Comparison of ENCODE assay signal across 8 cellular contexts in genomic region chr10:114403545-114404161, GRCh38. TPM values are rescaled to one million over a fixed set of nuclear protein-coding genes. Genes with fewer than 3 reads are reported as not detected.
DNase-seq lines count a peak whose midpoint lies in the region; ATAC-seq, FAIRE-seq and TF ChIP-seq lines count a peak whose summit lies in the region.

No MANE protein-coding gene starts in this region.

- TF ChIP-seq RAD21 in HCT116 (IDR thresholded peaks at IDR 0.05; ENCODE audit: low read depth), result no peak

- no peak overlapping the region for H2AFZ ChIP-seq in HCT116 (ENCODE audit: low read depth, low read length, poor library complexity, severe bottlenecking)
- peak overlapping the region; percentile 32 for H2AFZ ChIP-seq in keratinocyte (ENCODE audit: control insufficient read depth, low read length)

- no peak for TF ChIP-seq POLR2A in HCT116 (IDR thresholded peaks at IDR 0.05; ENCODE audit: borderline replicate concordance, extremely low read depth, insufficient read depth, insufficient read length)

- H3K9me1 ChIP-seq in keratinocyte (ENCODE audit: control insufficient read depth, extremely low read depth, insufficient read depth, low read length), result no peaks in the 10 kb centered on the region

- H3K4me2 ChIP-seq in HCT116 (ENCODE audit: low read length) (peak overlapping the region; percentile 66), keratinocyte (ENCODE audit: control insufficient read depth, extremely low read depth, insufficient read depth, low read depth, low read length) (peak overlapping the region; percentile 98)

- no peaks in the 10 kb centered on the region for H3K9me3 ChIP-seq in HCT116 (ENCODE audit: control insufficient read depth in 1 of 2, insufficient read depth in 1 of 2, low read depth in 1 of 2, low read length in 2 of 2)
- no peaks in the 10 kb centered on the region for H3K9me3 ChIP-seq in keratinocyte (ENCODE audit: control insufficient read depth, low read depth, low read length)
- H3K9me3 ChIP-seq in stomach smooth muscle (ENCODE audit: control insufficient read depth in 2 of 2, low read length in 2 of 2), result no peaks in the 10 kb centered on the region

- H4K20me1 ChIP-seq in HCT116 (ENCODE audit: insufficient read depth), result no peaks in the 10 kb centered on the region; the same call in 1 of the 2 replicates
- H4K20me1 ChIP-seq in keratinocyte (ENCODE audit: control insufficient read depth, extremely low read depth, insufficient read depth, low read length), result no peaks in the 10 kb centered on the region

- H3K9me2 ChIP-seq in HCT116 (ENCODE audit: insufficient read depth), result no peaks in the 10 kb centered on the region

- no peaks in the 10 kb centered on the region for H3K36me3 ChIP-seq in HCT116 (ENCODE audit: control insufficient read depth in 1 of 2, insufficient read depth in 2 of 2, low read length in 2 of 2)
- peaks cover 4 to 5% of the 10 kb centered on the region in 2 experiments for H3K36me3 ChIP-seq in keratinocyte (ENCODE audit: control insufficient read depth in 2 of 2, extremely low read depth in 1 of 2, insufficient read depth in 2 of 2, low read length in 2 of 2)
- H3K36me3 ChIP-seq in stomach smooth muscle (ENCODE audit: control insufficient read depth in 2 of 2, insufficient read depth in 2 of 2, low read length in 2 of 2), result no peaks in the 10 kb centered on the region

- H3K79me2 ChIP-seq in HCT116 (ENCODE audit: insufficient read depth, low read length) (no peaks in the 10 kb centered on the region), keratinocyte (ENCODE audit: control insufficient read depth, insufficient read depth, low read length) (peaks cover 54% of the 10 kb centered on the region)

- TF ChIP-seq CTCF in HCT116 (IDR thresholded peaks at IDR 0.05 in 2 of 3, conservative IDR thresholded peaks at IDR 0.05 in 1 of 3; ENCODE audit: borderline replicate concordance in 1 of 3, insufficient read depth in 1 of 3, low read depth in 2 of 3, low read length in 2 of 3) (no peak), astrocyte of the spinal cord (IDR thresholded peaks at IDR 0.05; ENCODE audit: low read depth, low read length) (peak; percentile 26), keratinocyte (optimal IDR thresholded peaks at IDR 0.05 in 1 of 3, IDR thresholded peaks at IDR 0.05 in 1 of 3, conservative IDR thresholded peaks at IDR 0.05 in 1 of 3; ENCODE audit: extremely low read depth in 1 of 3, insufficient read depth in 2 of 3, low read length in 3 of 3) (peak; percentile 27 to 48 (median 38))

- peaks cover 64% of the 10 kb centered on the region for H3K27me3 ChIP-seq in HCT116 (ENCODE audit: insufficient read depth, low read length)
- no peaks in the 10 kb centered on the region for H3K27me3 ChIP-seq in keratinocyte (ENCODE audit: control insufficient read depth, extremely low read depth, insufficient read depth, low read length)
- H3K27me3 ChIP-seq in stomach smooth muscle (ENCODE audit: control insufficient read depth in 1 of 2, insufficient read depth in 2 of 2, low read length in 2 of 2), result no peaks in the 10 kb centered on the region

- no peak for FAIRE-seq in keratinocyte (lab: Jason Lieb, UNC)
- FAIRE-seq in frontal cortex (lab: Jason Lieb, UNC), result no peak

- peaks cover 0 to 8% of the 10 kb centered on the region in 2 experiments; a peak in 1 of 4 replicates for H3K4me1 ChIP-seq in HCT116 (ENCODE audit: control insufficient read depth in 1 of 2, insufficient read depth in 2 of 2, low read length in 2 of 2)
- peaks cover 43% of the 10 kb centered on the region for H3K4me1 ChIP-seq in keratinocyte (ENCODE audit: control insufficient read depth, extremely low read depth, insufficient read depth, low read length)
- H3K4me1 ChIP-seq in stomach smooth muscle (ENCODE audit: control insufficient read depth, insufficient read depth, low read length), result peaks cover 58% of the 10 kb centered on the region

- RAD21 ChIA-PET in HCT116 (lab: Charles Lee; ENCODE audit: low non-redundant PET in 1 of 2, low total read pairs in 2 of 2, uncharacterized antibody in 2 of 2, unreplicated experiment in 2 of 2), result interaction anchor here in 1 of 2 experiments (1.2 kb wide), 1 partner anchor 100 kb away, joined by 4 read pairs; no protein-coding TSS in a partner anchor

- intact Hi-C loops in HCT116 (cut with micrococcal nuclease), result no loop called here

- DNase-seq in HCT116 (ENCODE audit: low read depth, low spot score), result no peak
- no peak for DNase-seq in astrocyte of the spinal cord (ENCODE audit: low read depth, low spot score)
- no peak for DNase-seq in keratinocyte (ENCODE audit: low read depth, low spot score)
- no peak for DNase-seq in RKO (ENCODE audit: low spot score)
- no peak for DNase-seq in frontal cortex (ENCODE audit: low spot score in 2 of 2)

- in situ Hi-C loops in astrocyte of the spinal cord (cut with HindIII; ENCODE audit: low sequenced_read_pairs), result no loop called here

- dilution Hi-C loops in keratinocyte (cut with MboI; ENCODE audit: extremely low pct_ligation_motif_present, low sequenced_read_pairs), result no loop called here

- ATAC-seq in HCT116 (no peak), GM18861 (IDR thresholded peaks at IDR 0.05; ENCODE audit: unreplicated experiment) (no peak), GM18907 (IDR thresholded peaks at IDR 0.05; ENCODE audit: unreplicated experiment) (no peak)

- no TSS peak for BruUV-seq in HCT116 (replicated peaks; lab: Mats Ljungman, UMichigan)

- H3K9ac ChIP-seq in HCT116 (ENCODE audit: low read length) (no peak overlapping the region), keratinocyte (ENCODE audit: control insufficient read depth, extremely low read depth, insufficient read depth, low read length) (peak overlapping the region; percentile 83), stomach smooth muscle (ENCODE audit: low read length in 2 of 2) (peak overlapping the region; percentile 68 to 76)

- POLR2A ChIA-PET in HCT116 (lab: Charles Lee), result no interaction called here

- CTCF ChIA-PET in HCT116 (lab: Charles Lee), result no interaction called here

- H3K27ac ChIP-seq in HCT116 (ENCODE audit: low read depth, low read length) (no peak overlapping the region), keratinocyte (ENCODE audit: control insufficient read depth, insufficient read depth, low read length) (peak overlapping the region; percentile 83), stomach smooth muscle (ENCODE audit: low read length) (peak overlapping the region; percentile 69)

- H3K4me3 ChIP-seq in HCT116 (replicated peaks in 1 of 2; ENCODE audit: low read depth in 1 of 2, low read length in 2 of 2), result peak overlapping the region; percentile 24 to 26; a peak in 2 of 4 replicates
- H3K4me3 ChIP-seq in astrocyte of the spinal cord (ENCODE audit: low read depth, low read length), result peak overlapping the region; percentile 53
- peak overlapping the region; percentile 76 to 96 (median 92) for H3K4me3 ChIP-seq in keratinocyte (ENCODE audit: control insufficient read depth in 2 of 3, extremely low read depth in 1 of 3, insufficient read depth in 2 of 3, low read depth in 1 of 3, low read length in 3 of 3)
- peak overlapping the region; percentile 83 to 91 for H3K4me3 ChIP-seq in stomach smooth muscle (ENCODE audit: low read length in 2 of 2)

TF ChIP-seq in HCT116, 20 proteins besides CTCF, POLR2A, EP300 and RAD21:
- no peak for TF ChIP-seq CBX3 (IDR thresholded peaks at IDR 0.05; ENCODE audit: low read depth)
- no peak for TF ChIP-seq JUND (IDR thresholded peaks at IDR 0.05)
- no peak for TF ChIP-seq ZBTB33 (IDR thresholded peaks at IDR 0.05; ENCODE audit: extremely low read depth, insufficient replicate concordance, low read length)
- TF ChIP-seq ZFX (IDR thresholded peaks at IDR 0.05), result no peak
- TF ChIP-seq MAX (IDR thresholded peaks at IDR 0.05), result no peak
- no peak for TF ChIP-seq TCF7L2 (IDR thresholded peaks at IDR 0.05; ENCODE audit: borderline replicate concordance, extremely low read depth, insufficient read depth, insufficient read length)
- TF ChIP-seq EGR1 (IDR thresholded peaks at IDR 0.05; ENCODE audit: low read depth), result no peak
- no peak for TF ChIP-seq SIN3A (IDR thresholded peaks at IDR 0.05; ENCODE audit: low read depth)
- TF ChIP-seq EZH2 (IDR thresholded peaks at IDR 0.05), result no peak

RNA-seq across cellular contexts. Expression of gene AFAP1L2, which starts 0.6 kb away (rescaled TPM):
- total RNA-seq in HCT116 (2021; ENCODE audit: unreplicated experiment) (0.93 TPM), frontal cortex (6.1 TPM)
- polyA plus RNA-seq in HCT116 (2012), result 0.59 and 0.68 TPM in 2 replicates
- 36.8 to 52.5 TPM (median 40.4 TPM) in 3 replicates for polyA plus RNA-seq in keratinocyte
- polyA plus RNA-seq in keratinocyte (2011; ENCODE audit: low read depth), result 20.8 TPM
- polyA plus RNA-seq in keratinocyte (2011; cell fraction: cytosol; rRNA removed), result 29.7 and 35.5 TPM in 2 replicates
- 69.0 and 69.2 TPM in 2 replicates for polyA plus RNA-seq in keratinocyte (2011; cell fraction: nucleus; rRNA removed)
- polyA plus RNA-seq in keratinocyte (2012; ENCODE audit: low replicate concordance), result 13.0 and 44.6 TPM in 2 replicates
- 49.9 to 74.0 TPM (median 61.2 TPM) in 3 replicates for polyA minus RNA-seq in keratinocyte
- polyA minus RNA-seq in keratinocyte (2011; cell fraction: cytosol; rRNA and poly(A)+ RNA removed), result 44.5 TPM
- polyA minus RNA-seq in keratinocyte (2011; cell fraction: nucleus; rRNA and poly(A)+ RNA removed), result 47.1 and 58.1 TPM in 2 replicates

Comparison
In these comparisons a context has a peak if more than half of its experiments do, and no peak if none do; other contexts are left out.
1. H3K4me3 ChIP-seq: peak in every context shown above with its lines; median percentile 92 in keratinocyte; 87 in stomach smooth muscle; 53 in astrocyte of the spinal cord; 25 in HCT116.
2. CTCF ChIP-seq: peak in astrocyte of the spinal cord (single experiment) and keratinocyte (3 of 3); none in HCT116 (0 of 3).